In the genomic region with DNA sequence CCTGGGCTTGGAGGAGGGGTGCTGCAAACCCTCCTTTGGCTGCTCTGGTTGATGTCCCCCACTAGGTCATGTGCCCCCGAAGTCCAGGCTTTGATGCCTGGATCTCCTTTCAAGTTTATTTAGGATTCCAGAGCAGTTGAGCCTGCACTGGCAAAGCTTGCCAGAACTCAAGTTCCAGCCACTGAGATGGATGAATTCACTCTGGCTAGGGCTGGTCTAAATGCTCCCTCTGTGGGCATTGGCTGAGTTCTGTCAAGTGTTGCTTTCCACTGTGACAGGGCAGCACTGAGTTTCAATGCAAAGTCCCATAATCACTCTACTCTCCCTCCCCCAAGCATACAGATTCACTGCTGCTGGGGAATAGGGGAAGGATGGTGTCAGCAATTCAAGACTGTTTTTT, we compare ENCODE assay signal across 22 cellular contexts. TPM values are rescaled to one million over a fixed set of nuclear protein-coding genes. Genes with fewer than 3 reads are reported as not detected.
DNase-seq lines count a peak whose midpoint lies in the region; ATAC-seq and TF ChIP-seq lines count a peak whose summit lies in the region.
"Had no signal": no experiment of that assay in that cellular context is flagged by ENCODE, and none has a peak within 500 bp of the region (broad histone marks: within the 10 kb centered on the region; RNA-seq: fewer than 3 reads in every experiment).

No MANE protein-coding gene starts in this region.

- H3K27ac Mint-ChIP-seq in HFFc6, result peak overlapping the region; percentile 64
- peak overlapping the region; percentile 4 for H3K27ac Mint-ChIP-seq in mesothelial cell of epicardium
- no peak overlapping the region for H3K27ac Mint-ChIP-seq in neural progenitor cell
- H3K27ac Mint-ChIP-seq: B cell; CD4-positive, CD25-positive, alpha-beta regulatory T cell; CD8-positive, alpha-beta T cell had no signal

- ATAC-seq in GM18867 (IDR thresholded peaks at IDR 0.05; ENCODE audit: unreplicated experiment), result no peak
- ATAC-seq: CD8-positive, alpha-beta T cell; GM12878; GM23338; HCT116 had no signal

- no peaks in the 10 kb centered on the region for H3K27me3 ChIP-seq in neural progenitor cell
- H3K27me3 ChIP-seq: BLaER1 had no signal

- H2AFZ ChIP-seq in neural progenitor cell (replicated peaks), result no peak overlapping the region
- H2AFZ ChIP-seq: GM23338 had no signal

- no peaks in the 10 kb centered on the region for H3K4me1 ChIP-seq in neural progenitor cell
- H3K4me1 ChIP-seq: BLaER1, Caco-2 had no signal

- H3K36me3 Mint-ChIP-seq in HFFc6 (ENCODE audit: low read depth), result peaks cover 49% of the 10 kb centered on the region
- H3K36me3 Mint-ChIP-seq in mesothelial cell of epicardium, result peaks cover 26% of the 10 kb centered on the region
- H3K36me3 Mint-ChIP-seq in neural progenitor cell, result no peaks in the 10 kb centered on the region

- H3K4me3 ChIP-seq in neural progenitor cell, result no peak overlapping the region
- H3K4me3 ChIP-seq: BLaER1, GM12878, GM23338 had no signal

- no peak overlapping the region for H3K4me3 Mint-ChIP-seq in HFFc6
- H3K4me3 Mint-ChIP-seq in mesothelial cell of epicardium, result no peak overlapping the region
- no peak overlapping the region for H3K4me3 Mint-ChIP-seq in neural progenitor cell
- H3K4me3 Mint-ChIP-seq: B cell; CD4-positive, CD25-positive, alpha-beta regulatory T cell; CD8-positive, alpha-beta T cell; GM23338; H9 had no signal

- DNase-seq in HFFc6 (no peak), M059J (ENCODE audit: low read depth) (peak; percentile 14), astrocyte of the hippocampus (ENCODE audit: low read depth, low spot score) (peak; percentile 13), mesothelial cell of epicardium (ENCODE audit: low spot score in 2 of 2, unreplicated experiment in 2 of 2) (no peak), epidermal melanocyte (ENCODE audit: insufficient read length, low spot score) (no peak), AG08395 (ENCODE audit: low spot score) (no peak), neural progenitor cell (ENCODE audit: low spot score) (no peak)
- DNase-seq: Caco-2; CD4-positive, CD25-positive, alpha-beta regulatory T cell; CD8-positive, alpha-beta T cell; DMS153; DND-41; EL; GDM1; H9 had no signal

- peaks cover 78% of the 10 kb centered on the region for H3K4me1 Mint-ChIP-seq in HFFc6 (ENCODE audit: low read depth)
- peaks cover 36% of the 10 kb centered on the region for H3K4me1 Mint-ChIP-seq in mesothelial cell of epicardium
- no peaks in the 10 kb centered on the region for H3K4me1 Mint-ChIP-seq in neural progenitor cell
- H3K4me1 Mint-ChIP-seq: B cell, GM23338, H9 had no signal

- H3K27ac ChIP-seq in neural progenitor cell, result no peak overlapping the region
- H3K27ac ChIP-seq: BLaER1, C4-2B had no signal

- no peak overlapping the region for H3K4me2 ChIP-seq in neural progenitor cell
- H3K4me2 ChIP-seq: BLaER1, GM23338 had no signal

- no peaks in the 10 kb centered on the region for H3K79me2 ChIP-seq in neural progenitor cell (ENCODE audit: low read depth)

- H3K9ac ChIP-seq in neural progenitor cell, result no peak overlapping the region
- H3K9ac ChIP-seq: BLaER1 had no signal

- TF ChIP-seq CTCF in HFFc6 (IDR thresholded peaks at IDR 0.05), result no peak
- TF ChIP-seq CTCF in mesothelial cell of epicardium (IDR thresholded peaks at IDR 0.05; ENCODE audit: unreplicated experiment), result no peak
- TF ChIP-seq CTCF in neural progenitor cell (IDR thresholded peaks at IDR 0.05), result no peak

- H3K9me3 ChIP-seq in neural progenitor cell (ENCODE audit: low read depth), result no peaks in the 10 kb centered on the region
- H3K9me3 ChIP-seq: BLaER1, Caco-2 had no signal

- H3K36me3 ChIP-seq in neural progenitor cell, result no peaks in the 10 kb centered on the region

- no peaks in the 10 kb centered on the region for H4K20me1 ChIP-seq in neural progenitor cell (ENCODE audit: low read depth)
- H4K20me1 ChIP-seq: BLaER1 had no signal

- H3F3A ChIP-seq in neural progenitor cell (ENCODE audit: low read depth), result no peaks in the 10 kb centered on the region

- no peaks in the 10 kb centered on the region; the same call in 1 of the 2 replicates for H3K9me3 Mint-ChIP-seq in HFFc6
- H3K9me3 Mint-ChIP-seq in mesothelial cell of epicardium, result peaks cover 12% of the 10 kb centered on the region
- H3K9me3 Mint-ChIP-seq in neural progenitor cell, result no peaks in the 10 kb centered on the region
- H3K9me3 Mint-ChIP-seq: CD4-positive, CD25-positive, alpha-beta regulatory T cell; CD8-positive, alpha-beta T cell; GM23338; H9 had no signal

- H3K27me3 Mint-ChIP-seq in HFFc6 (ENCODE audit: insufficient read depth) (no peaks in the 10 kb centered on the region; the same call in 1 of the 2 replicates), mesothelial cell of epicardium (ENCODE audit: low read depth) (no peaks in the 10 kb centered on the region), neural progenitor cell (ENCODE audit: insufficient read depth, low read depth) (no peaks in the 10 kb centered on the region)
- H3K27me3 Mint-ChIP-seq: B cell; CD4-positive, CD25-positive, alpha-beta regulatory T cell had no signal

RNA-seq across cellular contexts. Expression of a gene that starts 17.8 kb away (rescaled TPM):
- 100 to 1,000 TPM; 682 to 843 (median 813) TPM for total RNA-seq in HFFc6 (2021; fragmentation: NEBNext Ultra II Directional; extraction: Animal tissue kit (Norgen Biotek cat#: 25700))
- total RNA-seq in M059J (2014; rRNA removed; shearing (Covaris generic)), result 66.3 and 109 TPM in 2 replicates
- total RNA-seq in mesothelial cell of epicardium, result 52.5 to 60.8 TPM (median 53.8 TPM) in 3 replicates
- total RNA-seq in neural progenitor cell (ENCODE audit: low replicate concordance), result 3.8 and 6.8 TPM in 2 replicates

Comparison
In these comparisons a context has a peak if more than half of its experiments do, and no peak if none do; other contexts are left out.
1. DNase-seq: peak in M059J (single experiment) and astrocyte of the hippocampus (single experiment); none in HFFc6 (single experiment), mesothelial cell of epicardium (0 of 2), epidermal melanocyte (single experiment), AG08395 (single experiment) and neural progenitor cell (single experiment).